17 cellular contexts compared by ENCODE assay signal in genomic region chr17:7846765-7847661, GRCh38. TPM values are rescaled to one million over a fixed set of nuclear protein-coding genes. Genes with fewer than 3 reads are reported as not detected.
DNase-seq lines count a peak whose midpoint lies in the region; ATAC-seq, FAIRE-seq and TF ChIP-seq lines count a peak whose summit lies in the region.
"Had no signal": no experiment of that assay in that cellular context is flagged by ENCODE, and none has a peak within 500 bp of the region (broad histone marks: within the 10 kb centered on the region; RNA-seq: fewer than 3 reads in every experiment).

No MANE protein-coding gene starts in this region.

- intact Hi-C loops in HepG2 (cut with micrococcal nuclease; ENCODE audit: unreplicated experiment) = no loop called here

- H3K4me3 Mint-ChIP-seq in activated naive CD4-positive, alpha-beta T cell treated with anti-CD3 and anti-CD28 coated beads, Interleukin-2, amount 50 U/mL, for 24 hours = peak overlapping the region; percentile 98
- peak overlapping the region; percentile 96 for H3K4me3 Mint-ChIP-seq in activated T-cell treated with anti-CD3 and anti-CD28 coated beads, Interleukin-2, amount 50 U/mL, for 4 hours
- peak overlapping the region; percentile 69 to 95 for H3K4me3 Mint-ChIP-seq in stimulated activated naive B cell treated with anti-CD40 and anti-IgM and Interleukin-4, amounts not matched to agents 10 μg/mL and 1 μg/mL and 100 μg/mL, for 72 hours
- H3K4me3 Mint-ChIP-seq: type B pancreatic cell had no signal

- TF ChIP-seq EP300 in HepG2 (IDR thresholded peaks at IDR 0.05; ENCODE audit: low read depth in 2 of 2, low read length in 2 of 2) (no peak), HepG2 (CRISPR knock-in tag; IDR thresholded peaks at IDR 0.05; ENCODE audit: borderline replicate concordance) (no peak)

- peaks cover 24% of the 10 kb centered on the region for H4K20me1 ChIP-seq in HepG2 (ENCODE audit: insufficient read depth, low read length)

- DNase-seq in activated naive CD4-positive, alpha-beta T cell treated with anti-CD3 and anti-CD28 coated beads, Interleukin-2, amount 50 U/mL, for 16 hours = no peak
- DNase-seq in activated T-cell treated with anti-CD3 and anti-CD28 coated beads, Interleukin-2, amount 50 U/mL, for 4 hours = no peak
- DNase-seq in HepG2 (ENCODE audit: low spot score) (no peak), DMS79 (lab: John Stamatoyannopoulos, UW) (no peak)
- DNase-seq in stimulated activated naive B cell treated with anti-CD40 and anti-IgM and Interleukin-4, amounts not matched to agents 10 μg/mL and 1 μg/mL and 100 μg/mL, for 72 hours = no peak
- no peak for DNase-seq in stimulated activated CD8-positive, alpha-beta memory T cell treated with anti-CD3 and anti-CD28 coated beads, Interleukin-4, amount 100 ng/mL, for 48 hours
- DNase-seq: brain microvascular endothelial cell; effector CD8-positive, alpha-beta T cell; left ventricle myocardium superior; NCI-H2081; NCI-H69; retina; stimulated activated CD4-positive, alpha-beta T cell treated with anti-CD3 and anti-CD28 coated beads, Interleukin-4, amount 100 ng/mL, for 1 hour had no signal

- H3K9me3 Mint-ChIP-seq in activated naive CD4-positive, alpha-beta T cell treated with anti-CD3 and anti-CD28 coated beads, Interleukin-2, amount 50 U/mL, for 24 hours = no peaks in the 10 kb centered on the region
- no peaks in the 10 kb centered on the region for H3K9me3 Mint-ChIP-seq in activated T-cell treated with anti-CD3 and anti-CD28 coated beads, Interleukin-2, amount 50 U/mL, for 4 hours
- H3K9me3 Mint-ChIP-seq in stimulated activated naive B cell treated with anti-CD40 and anti-IgM and Interleukin-4, amounts not matched to agents 10 μg/mL and 1 μg/mL and 100 μg/mL, for 72 hours = no peaks in the 10 kb centered on the region
- H3K9me3 Mint-ChIP-seq: type B pancreatic cell had no signal

- H3K36me3 ChIP-seq in HepG2 (replicated peaks in 1 of 2; ENCODE audit: control insufficient read depth in 1 of 2, insufficient read depth in 2 of 2, low read length in 2 of 2) = peaks cover 36 to 43% of the 10 kb centered on the region in 2 experiments

- H3K9ac ChIP-seq in HepG2 (ENCODE audit: insufficient read depth, low read depth, low read length) = no peak overlapping the region

- H3K9me3 ChIP-seq in HepG2 (ENCODE audit: low read length) = no peaks in the 10 kb centered on the region

- H3K27ac ChIP-seq in HepG2 (ENCODE audit: extremely low read length, insufficient read depth, low read length) = no peak overlapping the region
- H3K27ac ChIP-seq: brain microvascular endothelial cell, WERI-Rb-1 had no signal

- H3K36me3 Mint-ChIP-seq in activated naive CD4-positive, alpha-beta T cell treated with anti-CD3 and anti-CD28 coated beads, Interleukin-2, amount 50 U/mL, for 24 hours = peaks cover 18% of the 10 kb centered on the region
- peaks cover 34% of the 10 kb centered on the region for H3K36me3 Mint-ChIP-seq in activated T-cell treated with anti-CD3 and anti-CD28 coated beads, Interleukin-2, amount 50 U/mL, for 4 hours (ENCODE audit: insufficient read depth)
- peaks cover 43 to 53% of the 10 kb centered on the region in 2 donors for H3K36me3 Mint-ChIP-seq in stimulated activated naive B cell treated with anti-CD40 and anti-IgM and Interleukin-4, amounts not matched to agents 10 μg/mL and 1 μg/mL and 100 μg/mL, for 72 hours

- H3K4me2 ChIP-seq in HepG2 (ENCODE audit: low read depth, low read length) = no peak overlapping the region

- FAIRE-seq in HepG2 (lab: Jason Lieb, UNC) = no peak

- TF ChIP-seq POLR2A in HepG2 (IDR thresholded peaks at IDR 0.05; ENCODE audit: insufficient read depth in 1 of 2, low read depth in 2 of 2, low read length in 2 of 2) = 0 out of 4 replicates have a peak, but pooled peaks of 1 of the 2 experiments have one; percentile 18

- H3K27ac Mint-ChIP-seq in activated naive CD4-positive, alpha-beta T cell treated with anti-CD3 and anti-CD28 coated beads, Interleukin-2, amount 50 U/mL, for 24 hours = peak overlapping the region; percentile 46
- H3K27ac Mint-ChIP-seq in stimulated activated naive B cell treated with anti-CD40 and anti-IgM and Interleukin-4, amounts not matched to agents 10 μg/mL and 1 μg/mL and 100 μg/mL, for 72 hours = peak overlapping the region; percentile 65
- H3K27ac Mint-ChIP-seq: type B pancreatic cell had no signal

- H3K27me3 Mint-ChIP-seq in activated naive CD4-positive, alpha-beta T cell treated with anti-CD3 and anti-CD28 coated beads, Interleukin-2, amount 50 U/mL, for 24 hours = no peaks in the 10 kb centered on the region
- H3K27me3 Mint-ChIP-seq in activated T-cell treated with anti-CD3 and anti-CD28 coated beads, Interleukin-2, amount 50 U/mL, for 4 hours (ENCODE audit: low read depth) = no peaks in the 10 kb centered on the region
- no peaks in the 10 kb centered on the region for H3K27me3 Mint-ChIP-seq in stimulated activated naive B cell treated with anti-CD40 and anti-IgM and Interleukin-4, amounts not matched to agents 10 μg/mL and 1 μg/mL and 100 μg/mL, for 72 hours
- H3K27me3 Mint-ChIP-seq: type B pancreatic cell had no signal

- POLR2A ChIA-PET in HepG2 (lab: Yijun Ruan, JAX) = interaction anchor here (0.7 to 6.1 kb wide), 3 partner anchors 10 to 14 kb away, joined by 3 to 159 read pairs (median 5); partner anchors contain the start of gene KDM6B

- CTCF ChIA-PET in HepG2 (lab: Yijun Ruan, JAX; ENCODE audit: low intra/inter-chr PET ratio, low total read pairs) = no interaction called here

- H3K27me3 ChIP-seq in HepG2 (ENCODE audit: control insufficient read depth in 1 of 2, insufficient read depth in 2 of 2, low read length in 2 of 2) = peaks cover 0 to 3% of the 10 kb centered on the region in 2 experiments; a peak in 1 of 5 replicates
- H3K27me3 ChIP-seq: brain microvascular endothelial cell had no signal

- WGBS in HepG2 (ENCODE audit: low lambda C conversion rate) = 96% methylated on average over 31 of the region's 34 CpGs

- H3K4me3 ChIP-seq in HepG2 (replicated peaks in 1 of 3; ENCODE audit: insufficient read depth in 1 of 3, low read depth in 2 of 3, low read length in 3 of 3) = no peak overlapping the region

- H2AFZ ChIP-seq in HepG2 (ENCODE audit: low read length) = no peak overlapping the region

- ATAC-seq in activated T-cell treated with anti-CD3 and anti-CD28 coated beads, Interleukin-2, amount 50 U/mL, for 4 hours = no peak
- ATAC-seq in HepG2 = no peak
- no peak for ATAC-seq in stimulated activated naive B cell treated with anti-CD40 and anti-IgM and Interleukin-4, amounts not matched to agents 10 μg/mL and 1 μg/mL and 100 μg/mL, for 72 hours (replicated peaks)
- ATAC-seq in GM21526 (IDR thresholded peaks at IDR 0.05; ENCODE audit: low FRiP score, unreplicated experiment) = no peak
- ATAC-seq: left ventricle myocardium superior had no signal

- TF ChIP-seq RAD21 in HepG2 (CRISPR knock-in tag; IDR thresholded peaks at IDR 0.05) = no peak

- H3K4me1 ChIP-seq in HepG2 (ENCODE audit: insufficient read depth, low read length) = peaks cover 9% of the 10 kb centered on the region

- TF ChIP-seq CTCF in HepG2 (CRISPR knock-in tag; IDR thresholded peaks at IDR 0.05) = no peak

- no TSS peak for BruUV-seq in HepG2 (replicated peaks; lab: Mats Ljungman, UMichigan)

- in situ Hi-C loops in HepG2 (cut with HindIII; ENCODE audit: extremely low pct_ligation_motif_present, low pct_unique_long_range_greater_than_20kb) = loop anchor here (10.0 kb wide), 1 partner anchor 272 kb away; the partner anchor contains the start of gene CD68

- peaks cover 31% of the 10 kb centered on the region for H3K79me2 ChIP-seq in HepG2 (ENCODE audit: insufficient read depth, low read length)

- H3K4me1 Mint-ChIP-seq in activated naive CD4-positive, alpha-beta T cell treated with anti-CD3 and anti-CD28 coated beads, Interleukin-2, amount 50 U/mL, for 24 hours = peaks cover 29% of the 10 kb centered on the region
- peaks cover 40% of the 10 kb centered on the region for H3K4me1 Mint-ChIP-seq in activated T-cell treated with anti-CD3 and anti-CD28 coated beads, Interleukin-2, amount 50 U/mL, for 4 hours (ENCODE audit: low read depth)
- H3K4me1 Mint-ChIP-seq in stimulated activated naive B cell treated with anti-CD40 and anti-IgM and Interleukin-4, amounts not matched to agents 10 μg/mL and 1 μg/mL and 100 μg/mL, for 72 hours = peaks cover 49 to 73% of the 10 kb centered on the region in 2 donors

RNA-seq across cellular contexts. Expression of gene TMEM88, which starts 7.9 kb away (rescaled TPM):
- total RNA-seq in activated T-cell treated with anti-CD3 and anti-CD28 coated beads, Interleukin-2, amount 50 U/mL, for 4 hours = 10 to 100 TPM in 1 of 3 donors, 1 to 10 TPM in 2; 8.9 to 11.1 (median 9.9) TPM
- 0.31 TPM in 1 of 2 replicates, not detected in the other for total RNA-seq in HepG2 (2016; rRNA removed; fragmentation: Illumina TruSeq; extraction: Trizol)
- not detected in 2 replicates for total RNA-seq in HepG2 (2016; cell fraction: cytosol; rRNA removed; fragmentation: Illumina TruSeq; extraction: Trizol; ENCODE audit: low read depth)
- total RNA-seq in HepG2 (2016; cell fraction: insoluble cytoplasmic fraction; rRNA removed; fragmentation: Illumina TruSeq; extraction: Trizol) = 0.19 TPM in 1 of 2 replicates, not detected in the other
- total RNA-seq in HepG2 (2016; cell fraction: membrane; rRNA removed; fragmentation: Illumina TruSeq; extraction: Trizol) = not detected in 2 replicates
- total RNA-seq in HepG2 (2016; cell fraction: nucleus; rRNA removed; fragmentation: Illumina TruSeq; extraction: Trizol) = 1.1 TPM in 1 of 2 replicates, not detected in the other
- 0.66 and 0.84 TPM in 2 replicates for polyA plus RNA-seq in HepG2 (2011; rRNA removed)
- polyA plus RNA-seq in HepG2 (2011; cell fraction: cytosol; rRNA removed) = 0.08 and 0.43 TPM in 2 replicates
- polyA plus RNA-seq in HepG2 (2011; cell fraction: nucleus; rRNA removed) = 7.3 and 9.6 TPM in 2 replicates
- 0.51 and 1.9 TPM in 2 replicates for polyA plus RNA-seq in HepG2 (2012)
- 0.26 and 0.33 TPM in 2 replicates for polyA plus RNA-seq in HepG2 (2016; cell fraction: cytosol; fragmentation: Illumina TruSeq; extraction: Trizol; ENCODE audit: low read depth)
- polyA plus RNA-seq in HepG2 (2016; cell fraction: insoluble cytoplasmic fraction; fragmentation: Illumina TruSeq; extraction: Trizol; ENCODE audit: low read depth) = 0.28 and 0.30 TPM in 2 replicates
- 0.23 and 0.27 TPM in 2 replicates for polyA plus RNA-seq in HepG2 (2016; cell fraction: membrane; fragmentation: Illumina TruSeq; extraction: Trizol; ENCODE audit: low read depth)
- polyA plus RNA-seq in HepG2 (2016; cell fraction: nucleus; fragmentation: Illumina TruSeq; extraction: Trizol; ENCODE audit: insufficient read depth, low read depth) = 4.6 and 6.5 TPM in 2 replicates
- 0.36 TPM in 1 of 2 replicates, not detected in the other for polyA minus RNA-seq in HepG2 (2011; rRNA and poly(A)+ RNA removed; ENCODE audit: low replicate concordance)
- not detected in 2 replicates for polyA minus RNA-seq in HepG2 (2011; cell fraction: cytosol; rRNA and poly(A)+ RNA removed)
- 1.3 and 2.7 TPM in 2 replicates for polyA minus RNA-seq in HepG2 (2011; cell fraction: nucleus; rRNA and poly(A)+ RNA removed)

RNA-seq across cellular contexts. Expression of gene NAA38, which starts 10.3 kb away (rescaled TPM):
- 10 to 100 TPM; 40.4 to 47.5 (median 41.5) TPM for total RNA-seq in activated T-cell treated with anti-CD3 and anti-CD28 coated beads, Interleukin-2, amount 50 U/mL, for 4 hours
- 91.6 and 105 TPM in 2 replicates for total RNA-seq in HepG2 (2016; rRNA removed; fragmentation: Illumina TruSeq; extraction: Trizol)
- 62.3 and 74.3 TPM in 2 replicates for total RNA-seq in HepG2 (2016; cell fraction: cytosol; rRNA removed; fragmentation: Illumina TruSeq; extraction: Trizol; ENCODE audit: low read depth)
- 94.6 and 120 TPM in 2 replicates for total RNA-seq in HepG2 (2016; cell fraction: insoluble cytoplasmic fraction; rRNA removed; fragmentation: Illumina TruSeq; extraction: Trizol)
- 54.2 and 67.7 TPM in 2 replicates for total RNA-seq in HepG2 (2016; cell fraction: membrane; rRNA removed; fragmentation: Illumina TruSeq; extraction: Trizol)
- 37.3 and 42.0 TPM in 2 replicates for total RNA-seq in HepG2 (2016; cell fraction: nucleus; rRNA removed; fragmentation: Illumina TruSeq; extraction: Trizol)
- 43.9 and 46.9 TPM in 2 replicates for polyA plus RNA-seq in HepG2 (2011; rRNA removed)
- 35.2 and 66.3 TPM in 2 replicates for polyA plus RNA-seq in HepG2 (2011; cell fraction: cytosol; rRNA removed)
- 36.8 and 49.2 TPM in 2 replicates for polyA plus RNA-seq in HepG2 (2011; cell fraction: nucleus; rRNA removed)
- polyA plus RNA-seq in HepG2 (2012) = 19.2 and 22.5 TPM in 2 replicates
- polyA plus RNA-seq in HepG2 (2016; cell fraction: cytosol; fragmentation: Illumina TruSeq; extraction: Trizol; ENCODE audit: low read depth) = 53.8 and 75.0 TPM in 2 replicates
- 69.5 and 79.8 TPM in 2 replicates for polyA plus RNA-seq in HepG2 (2016; cell fraction: insoluble cytoplasmic fraction; fragmentation: Illumina TruSeq; extraction: Trizol; ENCODE audit: low read depth)
- polyA plus RNA-seq in HepG2 (2016; cell fraction: membrane; fragmentation: Illumina TruSeq; extraction: Trizol; ENCODE audit: low read depth) = 39.8 and 49.0 TPM in 2 replicates
- 46.6 and 50.5 TPM in 2 replicates for polyA plus RNA-seq in HepG2 (2016; cell fraction: nucleus; fragmentation: Illumina TruSeq; extraction: Trizol; ENCODE audit: insufficient read depth, low read depth)
- 21.5 and 58.0 TPM in 2 replicates for polyA minus RNA-seq in HepG2 (2011; rRNA and poly(A)+ RNA removed; ENCODE audit: low replicate concordance)
- polyA minus RNA-seq in HepG2 (2011; cell fraction: cytosol; rRNA and poly(A)+ RNA removed) = 35.5 and 51.8 TPM in 2 replicates
- polyA minus RNA-seq in HepG2 (2011; cell fraction: nucleus; rRNA and poly(A)+ RNA removed) = 13.3 and 23.4 TPM in 2 replicates

RNA-seq across cellular contexts. Expression of gene CYB5D1, which starts 10.8 kb away (rescaled TPM):
- 10 to 100 TPM; 19.7 to 20.8 (median 20.6) TPM for total RNA-seq in activated T-cell treated with anti-CD3 and anti-CD28 coated beads, Interleukin-2, amount 50 U/mL, for 4 hours
- total RNA-seq in HepG2 (2016; rRNA removed; fragmentation: Illumina TruSeq; extraction: Trizol) = 17.0 and 21.4 TPM in 2 replicates
- 1.1 TPM in 2 replicates for total RNA-seq in HepG2 (2016; cell fraction: cytosol; rRNA removed; fragmentation: Illumina TruSeq; extraction: Trizol; ENCODE audit: low read depth)
- 16.9 and 20.4 TPM in 2 replicates for total RNA-seq in HepG2 (2016; cell fraction: insoluble cytoplasmic fraction; rRNA removed; fragmentation: Illumina TruSeq; extraction: Trizol)
- total RNA-seq in HepG2 (2016; cell fraction: membrane; rRNA removed; fragmentation: Illumina TruSeq; extraction: Trizol) = 9.5 and 12.3 TPM in 2 replicates
- 9.1 and 10.0 TPM in 2 replicates for total RNA-seq in HepG2 (2016; cell fraction: nucleus; rRNA removed; fragmentation: Illumina TruSeq; extraction: Trizol)
- polyA plus RNA-seq in HepG2 (2011; rRNA removed) = 7.9 and 8.9 TPM in 2 replicates
- polyA plus RNA-seq in HepG2 (2011; cell fraction: cytosol; rRNA removed) = 7.7 and 8.1 TPM in 2 replicates
- polyA plus RNA-seq in HepG2 (2011; cell fraction: nucleus; rRNA removed) = 7.1 and 7.3 TPM in 2 replicates
- polyA plus RNA-seq in HepG2 (2012) = 5.1 and 7.4 TPM in 2 replicates
- 1.4 and 1.9 TPM in 2 replicates for polyA plus RNA-seq in HepG2 (2016; cell fraction: cytosol; fragmentation: Illumina TruSeq; extraction: Trizol; ENCODE audit: low read depth)
- polyA plus RNA-seq in HepG2 (2016; cell fraction: insoluble cytoplasmic fraction; fragmentation: Illumina TruSeq; extraction: Trizol; ENCODE audit: low read depth) = 20.6 and 21.0 TPM in 2 replicates
- polyA plus RNA-seq in HepG2 (2016; cell fraction: membrane; fragmentation: Illumina TruSeq; extraction: Trizol; ENCODE audit: low read depth) = 6.2 and 7.1 TPM in 2 replicates
- polyA plus RNA-seq in HepG2 (2016; cell fraction: nucleus; fragmentation: Illumina TruSeq; extraction: Trizol; ENCODE audit: insufficient read depth, low read depth) = 14.1 and 14.8 TPM in 2 replicates
- polyA minus RNA-seq in HepG2 (2011; rRNA and poly(A)+ RNA removed; ENCODE audit: low replicate concordance) = 9.3 and 30.2 TPM in 2 replicates
- polyA minus RNA-seq in HepG2 (2011; cell fraction: cytosol; rRNA and poly(A)+ RNA removed) = 4.3 and 5.6 TPM in 2 replicates
- polyA minus RNA-seq in HepG2 (2011; cell fraction: nucleus; rRNA and poly(A)+ RNA removed) = 4.2 and 6.0 TPM in 2 replicates

RNA-seq across cellular contexts. Expression of gene KDM6B, which starts 13.0 kb away (rescaled TPM):
- 100 to 1,000 TPM; 187 to 226 (median 206) TPM for total RNA-seq in activated T-cell treated with anti-CD3 and anti-CD28 coated beads, Interleukin-2, amount 50 U/mL, for 4 hours
- 2.1 and 2.2 TPM in 2 replicates for total RNA-seq in HepG2 (2016; rRNA removed; fragmentation: Illumina TruSeq; extraction: Trizol)
- 0.30 and 1.9 TPM in 2 replicates for total RNA-seq in HepG2 (2016; cell fraction: cytosol; rRNA removed; fragmentation: Illumina TruSeq; extraction: Trizol; ENCODE audit: low read depth)
- total RNA-seq in HepG2 (2016; cell fraction: insoluble cytoplasmic fraction; rRNA removed; fragmentation: Illumina TruSeq; extraction: Trizol) = 1.3 and 1.6 TPM in 2 replicates
- total RNA-seq in HepG2 (2016; cell fraction: membrane; rRNA removed; fragmentation: Illumina TruSeq; extraction: Trizol) = 1.7 and 3.1 TPM in 2 replicates
- 5.8 and 6.2 TPM in 2 replicates for total RNA-seq in HepG2 (2016; cell fraction: nucleus; rRNA removed; fragmentation: Illumina TruSeq; extraction: Trizol)
- 1.3 and 1.9 TPM in 2 replicates for polyA plus RNA-seq in HepG2 (2011; rRNA removed)
- 0.42 and 0.82 TPM in 2 replicates for polyA plus RNA-seq in HepG2 (2011; cell fraction: cytosol; rRNA removed)
- polyA plus RNA-seq in HepG2 (2011; cell fraction: nucleus; rRNA removed) = 18.1 and 23.2 TPM in 2 replicates
- 8.4 and 13.6 TPM in 2 replicates for polyA plus RNA-seq in HepG2 (2012)
- 0.37 and 0.83 TPM in 2 replicates for polyA plus RNA-seq in HepG2 (2016; cell fraction: cytosol; fragmentation: Illumina TruSeq; extraction: Trizol; ENCODE audit: low read depth)
- polyA plus RNA-seq in HepG2 (2016; cell fraction: insoluble cytoplasmic fraction; fragmentation: Illumina TruSeq; extraction: Trizol; ENCODE audit: low read depth) = 2.4 and 4.0 TPM in 2 replicates
- polyA plus RNA-seq in HepG2 (2016; cell fraction: membrane; fragmentation: Illumina TruSeq; extraction: Trizol; ENCODE audit: low read depth) = 0.80 and 1.7 TPM in 2 replicates
- polyA plus RNA-seq in HepG2 (2016; cell fraction: nucleus; fragmentation: Illumina TruSeq; extraction: Trizol; ENCODE audit: insufficient read depth, low read depth) = 21.8 and 22.9 TPM in 2 replicates
- polyA minus RNA-seq in HepG2 (2011; rRNA and poly(A)+ RNA removed; ENCODE audit: low replicate concordance) = 3.6 and 8.2 TPM in 2 replicates
- polyA minus RNA-seq in HepG2 (2011; cell fraction: cytosol; rRNA and poly(A)+ RNA removed) = 2.2 and 3.8 TPM in 2 replicates
- 18.7 and 21.1 TPM in 2 replicates for polyA minus RNA-seq in HepG2 (2011; cell fraction: nucleus; rRNA and poly(A)+ RNA removed)

RNA-seq across cellular contexts. Expression of gene CHD3, which starts 41.6 kb away (rescaled TPM):
- total RNA-seq in activated T-cell treated with anti-CD3 and anti-CD28 coated beads, Interleukin-2, amount 50 U/mL, for 4 hours = 100 to 1,000 TPM; 117 to 127 (median 123) TPM
- 3.3 and 3.7 TPM in 2 replicates for total RNA-seq in HepG2 (2016; rRNA removed; fragmentation: Illumina TruSeq; extraction: Trizol)
- 0.20 and 0.53 TPM in 2 replicates for total RNA-seq in HepG2 (2016; cell fraction: cytosol; rRNA removed; fragmentation: Illumina TruSeq; extraction: Trizol; ENCODE audit: low read depth)
- total RNA-seq in HepG2 (2016; cell fraction: insoluble cytoplasmic fraction; rRNA removed; fragmentation: Illumina TruSeq; extraction: Trizol) = 1.6 and 3.6 TPM in 2 replicates
- 1.1 and 3.2 TPM in 2 replicates for total RNA-seq in HepG2 (2016; cell fraction: membrane; rRNA removed; fragmentation: Illumina TruSeq; extraction: Trizol)
- total RNA-seq in HepG2 (2016; cell fraction: nucleus; rRNA removed; fragmentation: Illumina TruSeq; extraction: Trizol) = 4.7 and 9.3 TPM in 2 replicates
- 2.7 and 3.3 TPM in 2 replicates for polyA plus RNA-seq in HepG2 (2011; rRNA removed)
- 1.8 and 1.9 TPM in 2 replicates for polyA plus RNA-seq in HepG2 (2011; cell fraction: cytosol; rRNA removed)
- 21.5 and 21.6 TPM in 2 replicates for polyA plus RNA-seq in HepG2 (2011; cell fraction: nucleus; rRNA removed)
- 6.4 and 10.0 TPM in 2 replicates for polyA plus RNA-seq in HepG2 (2012)
- 0.57 and 0.75 TPM in 2 replicates for polyA plus RNA-seq in HepG2 (2016; cell fraction: cytosol; fragmentation: Illumina TruSeq; extraction: Trizol; ENCODE audit: low read depth)
- 1.8 and 5.2 TPM in 2 replicates for polyA plus RNA-seq in HepG2 (2016; cell fraction: insoluble cytoplasmic fraction; fragmentation: Illumina TruSeq; extraction: Trizol; ENCODE audit: low read depth)
- polyA plus RNA-seq in HepG2 (2016; cell fraction: membrane; fragmentation: Illumina TruSeq; extraction: Trizol; ENCODE audit: low read depth) = 1.1 and 1.3 TPM in 2 replicates
- 15.5 and 16.4 TPM in 2 replicates for polyA plus RNA-seq in HepG2 (2016; cell fraction: nucleus; fragmentation: Illumina TruSeq; extraction: Trizol; ENCODE audit: insufficient read depth, low read depth)
- 8.0 and 73.1 TPM in 2 replicates for polyA minus RNA-seq in HepG2 (2011; rRNA and poly(A)+ RNA removed; ENCODE audit: low replicate concordance)
- polyA minus RNA-seq in HepG2 (2011; cell fraction: cytosol; rRNA and poly(A)+ RNA removed) = 3.3 and 3.9 TPM in 2 replicates
- 9.1 and 12.4 TPM in 2 replicates for polyA minus RNA-seq in HepG2 (2011; cell fraction: nucleus; rRNA and poly(A)+ RNA removed)
